Comparison of ENCODE assay signal across 16 cellular contexts in the genomic region with DNA sequence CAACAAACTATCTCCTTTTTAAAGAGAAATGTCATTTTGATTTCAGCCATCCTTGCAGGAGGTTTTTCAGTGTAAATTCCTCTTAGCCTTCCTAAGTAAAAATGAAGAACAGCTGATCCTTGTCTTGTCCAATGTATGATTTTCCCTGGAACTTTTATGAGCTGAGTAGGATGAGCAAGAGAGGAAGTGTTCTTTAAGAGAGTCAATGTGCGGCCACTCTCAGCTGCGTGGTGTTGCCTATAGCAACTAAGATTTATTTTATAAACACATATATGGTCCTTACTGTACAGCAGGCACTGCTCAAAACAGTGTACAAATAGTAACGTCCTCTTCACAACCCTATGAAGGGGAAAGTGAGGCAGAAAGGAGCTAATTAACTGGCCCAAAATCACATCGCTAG.
DNase-seq lines count a peak whose midpoint lies in the region; ATAC-seq, FAIRE-seq and TF ChIP-seq lines count a peak whose summit lies in the region.
"Had no signal": no experiment of that assay in that cellular context is flagged by ENCODE, and none has a peak within 500 bp of the region (broad histone marks: within the 10 kb centered on the region; RNA-seq: fewer than 3 reads in every experiment).

No MANE protein-coding gene starts in this region.

- TF ChIP-seq EP300 in K562 (IDR thresholded peaks at IDR 0.05; ENCODE audit: low read length): no peak

- no peak for TF ChIP-seq RAD21 in K562 (CRISPR knock-in tag; conservative IDR thresholded peaks at IDR 0.05 in 1 of 2, IDR thresholded peaks at IDR 0.05 in 1 of 2)

- H3K27ac ChIP-seq in left ventricle myocardium inferior (replicated peaks): peak overlapping the region; percentile 52
- no peak overlapping the region for H3K27ac ChIP-seq in K562 (ENCODE audit: extremely low read depth, low read depth, low read length)
- H3K27ac ChIP-seq: psoas muscle, testis had no signal

- H2AFZ ChIP-seq in K562 (ENCODE audit: low read depth, low read length): no peak overlapping the region

- H3K4me1 ChIP-seq in left ventricle myocardium inferior (peaks cover 36% of the 10 kb centered on the region), K562 (replicated peaks in 1 of 2; ENCODE audit: control insufficient read depth in 2 of 2, insufficient read depth in 2 of 2, low read length in 2 of 2) (no peaks in the 10 kb centered on the region)
- H3K4me1 ChIP-seq: psoas muscle, testis had no signal

- no peaks in the 10 kb centered on the region for H3K79me2 ChIP-seq in K562 (ENCODE audit: control insufficient read depth, insufficient read depth, low read length)

- H3K36me3 ChIP-seq in left ventricle myocardium inferior (no peaks in the 10 kb centered on the region), K562 (ENCODE audit: control insufficient read depth, insufficient read depth, low read length) (no peaks in the 10 kb centered on the region)
- H3K36me3 ChIP-seq: heart left ventricle had no signal

- FAIRE-seq in K562 (lab: Jason Lieb, UNC): no peak
- FAIRE-seq: A204.1 had no signal

- ATAC-seq in Right ventricle myocardium inferior: no peak
- no peak for ATAC-seq in K562
- ATAC-seq in esophagus mucosa: no peak
- ATAC-seq: psoas muscle had no signal

- BruUV-seq in K562 (replicated peaks; lab: Mats Ljungman, UMichigan): no TSS peak

- CTCF ChIA-PET in K562 (lab: Yijun Ruan, JAX; ENCODE audit: low intra/inter-chr PET ratio): no interaction called here

- no peak overlapping the region for H3K9ac ChIP-seq in K562 (ENCODE audit: insufficient read depth in 1 of 2, low read depth in 2 of 2, low read length in 2 of 2)

- H3K9me3 ChIP-seq in left ventricle myocardium inferior (replicated peaks): no peaks in the 10 kb centered on the region
- H3K9me3 ChIP-seq in K562 (replicated peaks; ENCODE audit: control insufficient read depth, insufficient read depth, low read depth, low read length): no peaks in the 10 kb centered on the region
- H3K9me3 ChIP-seq: heart left ventricle, psoas muscle, testis had no signal

- POLR2A ChIA-PET in K562 (lab: Yijun Ruan, JAX): no interaction called here

- no peak for DNase-seq in left ventricle myocardium inferior
- DNase-seq in Right ventricle myocardium inferior (ENCODE audit: missing footprints): no peak
- no peak for DNase-seq in K562 (ENCODE audit: extremely low read depth in 1 of 4, low spot score in 3 of 4)
- DNase-seq in left kidney (ENCODE audit: low read depth, low spot score): peak; percentile 66
- no peak for DNase-seq in NCI-H2171 treated with DMSO at 0.1 percent for 48 hours (lab: John Stamatoyannopoulos, UW)
- no peak for DNase-seq in SW 1271 (lab: John Stamatoyannopoulos, UW)
- no peak for DNase-seq in OCI-M2 (lab: John Stamatoyannopoulos, UW; ENCODE audit: unreplicated experiment)
- DNase-seq: activated CD4-positive, alpha-beta T cell treated with anti-CD3 and anti-CD28 coated beads for 48 hours; activated naive CD4-positive, alpha-beta T cell treated with anti-CD3 and anti-CD28 coated beads, Interleukin-2, amount 50 U/mL, for 16 hours; heart left ventricle; MM.1S; NCI-H2029; psoas muscle; testis had no signal

- no peaks in the 10 kb centered on the region for H3K9me1 ChIP-seq in K562 (ENCODE audit: control insufficient read depth, insufficient read depth, low read length)

- intact Hi-C loops in left ventricle myocardium inferior (cut with micrococcal nuclease): no loop called here
- intact Hi-C loops in Right ventricle myocardium inferior (cut with DNase I): no loop called here
- intact Hi-C loops in K562 (cut with micrococcal nuclease): no loop called here

- no peak overlapping the region for H3K4me2 ChIP-seq in K562 (ENCODE audit: insufficient read depth, low read length)

- H3K4me3 ChIP-seq in left ventricle myocardium inferior (no peak overlapping the region), K562 (no peak overlapping the region)
- H3K4me3 ChIP-seq: heart left ventricle, psoas muscle, testis had no signal

- TF ChIP-seq CTCF in left ventricle myocardium inferior (IDR thresholded peaks at IDR 0.05; ENCODE audit: borderline replicate concordance): no peak
- no peak for TF ChIP-seq CTCF in K562 (IDR thresholded peaks at IDR 0.05 in 2 of 3, conservative IDR thresholded peaks at IDR 0.05 in 1 of 3; ENCODE audit: insufficient read depth in 2 of 3, low read depth in 1 of 3, low read length in 3 of 3)

- no peaks in the 10 kb centered on the region for H4K20me1 ChIP-seq in K562 (replicated peaks; ENCODE audit: control insufficient read depth, insufficient read depth, low read length)

- no peaks in the 10 kb centered on the region for H3K27me3 ChIP-seq in left ventricle myocardium inferior (ENCODE audit: low read depth)
- no peaks in the 10 kb centered on the region for H3K27me3 ChIP-seq in K562 (ENCODE audit: control insufficient read depth in 2 of 2, insufficient read depth in 2 of 2, low read length in 2 of 2)
- H3K27me3 ChIP-seq: heart left ventricle, testis had no signal

- WGBS in K562 (ENCODE audit: insufficient coverage, low coverage, missing lambda C conversion rate): 0% methylated on average over 4 of the region's 4 CpGs

- in situ Hi-C loops in K562 (cut with MboI): no loop called here

- no peak for TF ChIP-seq POLR2A in K562 (conservative IDR thresholded peaks at IDR 0.05)

TF ChIP-seq in K562, 482 proteins besides CTCF, POLR2A, EP300 and RAD21:
- TF ChIP-seq ETS1 (conservative IDR thresholded peaks at IDR 0.05; ENCODE audit: control insufficient read depth, low read depth, low read length): no peak
- TF ChIP-seq MBD1 (CRISPR knock-in tag; IDR thresholded peaks at IDR 0.05): no peak
- 0 out of 2 replicates have a peak, but pooled peaks have one; percentile 10 for TF ChIP-seq RFX1 (IDR thresholded peaks at IDR 0.05)
- no peak for TF ChIP-seq MAFG (tag; conservative IDR thresholded peaks at IDR 0.05)
- no peak for TF ChIP-seq PRPF4 (IDR thresholded peaks at IDR 0.05; ENCODE audit: insufficient read depth, low read depth, low read length, poor library complexity, severe bottlenecking)
TF ChIP-seq in K562: peak in this region for 1.
